1 cellular context compared by ENCODE assay signal in the genomic region with DNA sequence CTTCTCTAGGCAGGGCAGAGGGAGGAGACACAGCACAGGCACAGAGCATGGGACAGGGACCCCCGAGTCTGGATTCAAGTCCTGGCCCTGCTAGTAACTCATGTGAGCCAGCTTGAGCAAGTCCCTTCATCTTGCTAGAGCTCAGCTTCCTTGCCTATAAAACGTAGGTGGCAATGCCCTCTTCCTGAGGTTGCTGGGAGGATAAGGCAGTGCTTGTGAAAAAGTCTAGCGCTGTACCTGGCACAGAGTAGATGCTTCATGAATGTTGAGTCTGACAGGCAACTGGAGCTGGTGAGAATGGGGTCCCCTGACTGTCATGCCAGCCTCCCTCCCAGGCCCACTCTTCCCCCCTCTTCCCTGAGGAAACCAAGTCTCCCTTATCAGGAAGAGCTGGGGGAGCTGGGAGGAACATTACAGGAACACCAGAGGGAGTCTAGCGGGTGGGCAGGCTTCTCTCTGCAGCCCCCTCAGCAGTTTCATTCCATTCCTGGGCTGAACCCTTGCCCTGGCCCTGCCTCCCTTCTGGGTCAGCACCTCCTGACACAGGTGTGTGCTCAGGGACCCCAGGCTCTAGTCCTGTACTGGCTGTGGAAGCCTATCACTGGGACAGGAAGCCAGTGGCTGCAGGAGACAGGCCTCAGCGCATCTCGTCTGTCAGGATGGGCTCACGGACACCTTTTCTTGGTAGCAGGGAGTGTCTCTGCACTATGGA.
TF ChIP-seq lines count a peak whose summit lies in the region.

No MANE protein-coding gene starts in this region.

TF ChIP-seq in GM12878, 131 proteins besides CTCF, POLR2A, EP300 and RAD21:
- TF ChIP-seq POLR2AphosphoS5 (IDR thresholded peaks at IDR 0.05; ENCODE audit: low read length) (peak; percentile 66; the same call in 1 of the 2 replicates), POLR2AphosphoS2 (IDR thresholded peaks at IDR 0.05; ENCODE audit: low read depth, low read length) (peak; percentile 45; the same call in 1 of the 2 replicates), GATAD2B (conservative IDR thresholded peaks at IDR 0.05; ENCODE audit: low read depth) (no peak), TCF7 (IDR thresholded peaks at IDR 0.05; ENCODE audit: borderline replicate concordance) (no peak)
